In genomic region chr3:157540656-157541055, GRCh38 we compare ENCODE assay signal across 5 cellular contexts. TPM values are rescaled to one million over a fixed set of nuclear protein-coding genes. Genes with fewer than 3 reads are reported as not detected.
"Had no signal": no experiment of that assay in that cellular context is flagged by ENCODE, and none has a peak within 500 bp of the region (broad histone marks: within the 10 kb centered on the region; RNA-seq: fewer than 3 reads in every experiment).

No MANE protein-coding gene starts in this region.

- H3K27ac Mint-ChIP-seq: GM23338, H9, IgD-negative memory B cell had no signal

- DNase-seq: H9, HCEC 1CT had no signal

- H3K4me1 Mint-ChIP-seq: GM23338, IgD-negative memory B cell had no signal

- H3K4me3 Mint-ChIP-seq: GM23338, H9 had no signal

- H3K36me3 Mint-ChIP-seq: IgD-negative memory B cell had no signal

- H3K4me3 ChIP-seq: GM23338 had no signal

- ATAC-seq: GM23338 had no signal

RNA-seq across cellular contexts. Expression of gene VEPH1, which starts 37.4 kb away (rescaled TPM):
- total RNA-seq: HT-29 had no signal
- polyA plus RNA-seq: IgD-negative memory B cell had no signal
